1 cellular context compared by ENCODE assay signal in the genomic region with DNA sequence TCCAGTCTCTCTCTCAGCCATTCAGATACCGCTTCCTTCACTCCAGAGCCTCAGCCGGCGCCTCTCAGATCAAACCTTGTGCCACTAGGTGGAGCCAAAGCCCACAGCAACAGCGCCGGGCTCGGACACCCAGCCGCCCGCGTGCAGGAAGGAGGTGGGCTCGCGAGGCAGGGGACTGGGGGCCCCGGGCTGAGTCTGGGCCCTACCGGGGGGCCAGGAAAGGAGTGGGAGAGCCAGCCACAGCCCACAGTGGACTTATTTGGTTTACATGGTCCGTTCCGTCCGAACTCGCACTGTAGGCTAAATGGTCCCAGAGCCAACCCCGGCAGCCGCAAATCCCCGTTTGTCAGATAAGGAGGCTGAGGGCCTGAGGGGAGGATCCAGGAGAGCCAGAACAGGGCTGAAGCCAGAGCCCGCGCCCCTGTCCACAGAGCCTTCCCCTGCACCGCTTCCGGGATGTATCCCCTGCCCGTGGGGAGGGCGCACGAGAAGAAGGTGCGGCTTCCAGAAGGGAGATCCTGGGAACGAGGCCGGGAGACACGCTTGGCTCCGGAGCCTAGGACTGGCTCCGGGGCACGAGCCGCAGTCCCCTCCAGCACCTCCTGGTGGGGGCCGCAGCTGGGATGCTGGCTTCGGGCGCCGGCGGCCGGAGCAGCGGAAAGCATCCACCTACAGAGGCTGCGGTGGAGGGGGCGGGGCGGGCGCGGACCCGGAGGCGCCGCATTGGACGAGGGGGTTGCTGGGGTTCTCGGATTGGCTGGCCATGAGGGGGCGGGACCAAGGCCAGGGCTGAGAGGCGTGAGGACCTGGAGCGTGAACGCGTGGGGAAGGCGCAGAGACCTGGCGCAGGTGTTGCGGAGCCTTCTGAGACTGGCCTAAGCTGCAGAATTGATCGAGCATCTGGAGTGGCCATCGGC.
TF ChIP-seq lines count a peak whose summit lies in the region.

No MANE protein-coding gene starts in this region.

TF ChIP-seq in HepG2, 621 proteins besides CTCF, POLR2A, EP300 and RAD21 (continued from another document and continues in another):
- TF ChIP-seq ZNF710 (CRISPR knock-in tag; IDR thresholded peaks at IDR 0.05; ENCODE audit: borderline replicate concordance) (no peak), ZNF354B (CRISPR knock-in tag; IDR thresholded peaks at IDR 0.05) (no peak), SMYD3 (CRISPR knock-in tag; IDR thresholded peaks at IDR 0.05) (0 out of 2 replicates have a peak, but pooled peaks have one; percentile 31), SMC3 (IDR thresholded peaks at IDR 0.05; ENCODE audit: low read length) (peak; percentile 23; the same call in 1 of the 2 replicates), AGO1 (IDR thresholded peaks at IDR 0.05; ENCODE audit: low read depth, low read length, poor library complexity, severe bottlenecking) (peak; percentile 61), ZNF563 (CRISPR knock-in tag; IDR thresholded peaks at IDR 0.05) (peak; percentile 62), NFRKB (IDR thresholded peaks at IDR 0.05) (no peak), ZNF44 (CRISPR knock-in tag; IDR thresholded peaks at IDR 0.05) (peak; percentile 85; the same call in 1 of the 2 replicates), MYPOP (CRISPR knock-in tag; IDR thresholded peaks at IDR 0.05) (0 out of 2 replicates have a peak, but pooled peaks have one; percentile 33), MIER3 (CRISPR knock-in tag; IDR thresholded peaks at IDR 0.05; ENCODE audit: borderline replicate concordance) (0 out of 2 replicates have a peak, but pooled peaks have one; percentile 47), CHD4 (IDR thresholded peaks at IDR 0.05; ENCODE audit: borderline replicate concordance, low read length) (no peak), GATAD2A (CRISPR knock-in tag; IDR thresholded peaks at IDR 0.05) (no peak), ZNF407 (CRISPR knock-in tag; IDR thresholded peaks at IDR 0.05; ENCODE audit: not compliant biosample characterization) (peak; percentile 75), XBP1 (CRISPR knock-in tag; IDR thresholded peaks at IDR 0.05) (no peak), ZNF761 (CRISPR knock-in tag; conservative IDR thresholded peaks at IDR 0.05) (no peak), PCBP2 (optimal IDR thresholded peaks at IDR 0.05; ENCODE audit: low read depth, low read length, poor library complexity, severe bottlenecking) (no peak), KMT2A (CRISPR knock-in tag; IDR thresholded peaks at IDR 0.05) (no peak; the same call in 1 of the 2 replicates), ZNF510 (CRISPR knock-in tag; IDR thresholded peaks at IDR 0.05; ENCODE audit: low read depth) (peak; percentile 35; the same call in 1 of the 2 replicates), ZSCAN22 (CRISPR knock-in tag; IDR thresholded peaks at IDR 0.05) (no peak), SNRNP70 (IDR thresholded peaks at IDR 0.05; ENCODE audit: low read depth, low read length) (no peak), ZNF343 (CRISPR knock-in tag; IDR thresholded peaks at IDR 0.05) (0 out of 2 replicates have a peak, but pooled peaks have one; percentile 11), DMAP1 (CRISPR knock-in tag; IDR thresholded peaks at IDR 0.05) (no peak), RNF2 (conservative IDR thresholded peaks at IDR 0.05; ENCODE audit: low read depth) (peak; percentile 92), ZNF230 (CRISPR knock-in tag; IDR thresholded peaks at IDR 0.05) (0 out of 2 replicates have a peak, but pooled peaks have one; percentile 46)
- TF ChIP-seq, protein P1, sequence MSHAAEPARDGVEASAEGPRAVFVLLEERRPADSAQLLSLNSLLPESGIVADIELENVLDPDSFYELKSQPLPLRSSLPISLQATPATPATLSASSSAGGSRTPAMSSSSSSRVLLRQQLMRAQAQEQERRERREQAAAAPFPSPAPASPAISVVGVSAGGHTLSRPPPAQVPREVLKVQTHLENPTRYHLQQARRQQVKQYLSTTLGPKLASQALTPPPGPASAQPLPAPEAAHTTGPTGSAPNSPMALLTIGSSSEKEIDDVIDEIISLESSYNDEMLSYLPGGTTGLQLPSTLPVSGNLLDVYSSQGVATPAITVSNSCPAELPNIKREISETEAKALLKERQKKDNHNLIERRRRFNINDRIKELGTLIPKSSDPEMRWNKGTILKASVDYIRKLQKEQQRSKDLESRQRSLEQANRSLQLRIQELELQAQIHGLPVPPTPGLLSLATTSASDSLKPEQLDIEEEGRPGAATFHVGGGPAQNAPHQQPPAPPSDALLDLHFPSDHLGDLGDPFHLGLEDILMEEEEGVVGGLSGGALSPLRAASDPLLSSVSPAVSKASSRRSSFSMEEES (CRISPR knock-in tag; IDR thresholded peaks at IDR 0.05), result no peak
- TF ChIP-seq, protein P2, sequence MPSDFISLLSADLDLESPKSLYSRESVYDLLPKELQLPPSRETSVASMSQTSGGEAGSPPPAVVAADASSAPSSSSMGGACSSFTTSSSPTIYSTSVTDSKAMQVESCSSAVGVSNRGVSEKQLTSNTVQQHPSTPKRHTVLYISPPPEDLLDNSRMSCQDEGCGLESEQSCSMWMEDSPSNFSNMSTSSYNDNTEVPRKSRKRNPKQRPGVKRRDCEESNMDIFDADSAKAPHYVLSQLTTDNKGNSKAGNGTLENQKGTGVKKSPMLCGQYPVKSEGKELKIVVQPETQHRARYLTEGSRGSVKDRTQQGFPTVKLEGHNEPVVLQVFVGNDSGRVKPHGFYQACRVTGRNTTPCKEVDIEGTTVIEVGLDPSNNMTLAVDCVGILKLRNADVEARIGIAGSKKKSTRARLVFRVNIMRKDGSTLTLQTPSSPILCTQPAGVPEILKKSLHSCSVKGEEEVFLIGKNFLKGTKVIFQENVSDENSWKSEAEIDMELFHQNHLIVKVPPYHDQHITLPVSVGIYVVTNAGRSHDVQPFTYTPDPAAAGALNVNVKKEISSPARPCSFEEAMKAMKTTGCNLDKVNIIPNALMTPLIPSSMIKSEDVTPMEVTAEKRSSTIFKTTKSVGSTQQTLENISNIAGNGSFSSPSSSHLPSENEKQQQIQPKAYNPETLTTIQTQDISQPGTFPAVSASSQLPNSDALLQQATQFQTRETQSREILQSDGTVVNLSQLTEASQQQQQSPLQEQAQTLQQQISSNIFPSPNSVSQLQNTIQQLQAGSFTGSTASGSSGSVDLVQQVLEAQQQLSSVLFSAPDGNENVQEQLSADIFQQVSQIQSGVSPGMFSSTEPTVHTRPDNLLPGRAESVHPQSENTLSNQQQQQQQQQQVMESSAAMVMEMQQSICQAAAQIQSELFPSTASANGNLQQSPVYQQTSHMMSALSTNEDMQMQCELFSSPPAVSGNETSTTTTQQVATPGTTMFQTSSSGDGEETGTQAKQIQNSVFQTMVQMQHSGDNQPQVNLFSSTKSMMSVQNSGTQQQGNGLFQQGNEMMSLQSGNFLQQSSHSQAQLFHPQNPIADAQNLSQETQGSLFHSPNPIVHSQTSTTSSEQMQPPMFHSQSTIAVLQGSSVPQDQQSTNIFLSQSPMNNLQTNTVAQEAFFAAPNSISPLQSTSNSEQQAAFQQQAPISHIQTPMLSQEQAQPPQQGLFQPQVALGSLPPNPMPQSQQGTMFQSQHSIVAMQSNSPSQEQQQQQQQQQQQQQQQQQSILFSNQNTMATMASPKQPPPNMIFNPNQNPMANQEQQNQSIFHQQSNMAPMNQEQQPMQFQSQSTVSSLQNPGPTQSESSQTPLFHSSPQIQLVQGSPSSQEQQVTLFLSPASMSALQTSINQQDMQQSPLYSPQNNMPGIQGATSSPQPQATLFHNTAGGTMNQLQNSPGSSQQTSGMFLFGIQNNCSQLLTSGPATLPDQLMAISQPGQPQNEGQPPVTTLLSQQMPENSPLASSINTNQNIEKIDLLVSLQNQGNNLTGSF (CRISPR knock-in tag; IDR thresholded peaks at IDR 0.05), result no peak
- TF ChIP-seq, protein P3, sequence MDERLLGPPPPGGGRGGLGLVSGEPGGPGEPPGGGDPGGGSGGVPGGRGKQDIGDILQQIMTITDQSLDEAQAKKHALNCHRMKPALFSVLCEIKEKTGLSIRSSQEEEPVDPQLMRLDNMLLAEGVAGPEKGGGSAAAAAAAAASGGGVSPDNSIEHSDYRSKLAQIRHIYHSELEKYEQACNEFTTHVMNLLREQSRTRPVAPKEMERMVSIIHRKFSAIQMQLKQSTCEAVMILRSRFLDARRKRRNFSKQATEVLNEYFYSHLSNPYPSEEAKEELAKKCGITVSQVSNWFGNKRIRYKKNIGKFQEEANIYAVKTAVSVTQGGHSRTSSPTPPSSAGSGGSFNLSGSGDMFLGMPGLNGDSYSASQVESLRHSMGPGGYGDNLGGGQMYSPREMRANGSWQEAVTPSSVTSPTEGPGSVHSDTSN (CRISPR knock-in tag; IDR thresholded peaks at IDR 0.05), result no peak
- TF ChIP-seq, protein P4, sequence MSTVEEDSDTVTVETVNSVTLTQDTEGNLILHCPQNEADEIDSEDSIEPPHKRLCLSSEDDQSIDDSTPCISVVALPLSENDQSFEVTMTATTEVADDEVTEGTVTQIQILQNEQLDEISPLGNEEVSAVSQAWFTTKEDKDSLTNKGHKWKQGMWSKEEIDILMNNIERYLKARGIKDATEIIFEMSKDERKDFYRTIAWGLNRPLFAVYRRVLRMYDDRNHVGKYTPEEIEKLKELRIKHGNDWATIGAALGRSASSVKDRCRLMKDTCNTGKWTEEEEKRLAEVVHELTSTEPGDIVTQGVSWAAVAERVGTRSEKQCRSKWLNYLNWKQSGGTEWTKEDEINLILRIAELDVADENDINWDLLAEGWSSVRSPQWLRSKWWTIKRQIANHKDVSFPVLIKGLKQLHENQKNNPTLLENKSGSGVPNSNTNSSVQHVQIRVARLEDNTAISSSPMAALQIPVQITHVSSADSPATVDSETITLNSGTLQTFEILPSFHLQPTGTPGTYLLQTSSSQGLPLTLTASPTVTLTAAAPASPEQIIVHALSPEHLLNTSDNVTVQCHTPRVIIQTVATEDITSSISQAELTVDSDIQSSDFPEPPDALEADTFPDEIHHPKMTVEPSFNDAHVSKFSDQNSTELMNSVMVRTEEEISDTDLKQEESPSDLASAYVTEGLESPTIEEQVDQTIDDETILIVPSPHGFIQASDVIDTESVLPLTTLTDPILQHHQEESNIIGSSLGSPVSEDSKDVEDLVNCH (CRISPR knock-in tag; IDR thresholded peaks at IDR 0.05), result 0 out of 2 replicates have a peak, but pooled peaks have one; percentile 25
